15 cellular contexts compared by ENCODE assay signal in genomic region chr4:153479118-153479517, GRCh38.
DNase-seq lines count a peak whose midpoint lies in the region; TF ChIP-seq lines count a peak whose summit lies in the region.
"Had no signal": no experiment of that assay in that cellular context is flagged by ENCODE, and none has a peak within 500 bp of the region (broad histone marks: within the 10 kb centered on the region; RNA-seq: fewer than 3 reads in every experiment).

No MANE protein-coding gene starts in this region.

- H3K36me3 Mint-ChIP-seq in activated naive CD8-positive, alpha-beta T cell: peaks cover 17% of the 10 kb centered on the region
- peaks cover 37% of the 10 kb centered on the region for H3K36me3 Mint-ChIP-seq in nephron progenitor cell (ENCODE audit: low read depth)

- POLR2A ChIA-PET in HEK293 (lab: Yijun Ruan, JAX): interaction anchor here (0.9 kb wide), 1 partner anchor 86 kb away, joined by 3 read pairs; no protein-coding TSS in a partner anchor

- H3K4me3 Mint-ChIP-seq in activated naive CD8-positive, alpha-beta T cell: no peak overlapping the region
- no peak overlapping the region for H3K4me3 Mint-ChIP-seq in nephron progenitor cell

- H3K9me3 Mint-ChIP-seq in activated naive CD8-positive, alpha-beta T cell (ENCODE audit: low read depth): no peaks in the 10 kb centered on the region
- no peaks in the 10 kb centered on the region for H3K9me3 Mint-ChIP-seq in nephron progenitor cell

- peaks cover 8% of the 10 kb centered on the region for H3K4me1 ChIP-seq in HEK293 (ENCODE audit: control insufficient read depth, insufficient read depth, low read length)

- DNase-seq in NCI-H2171 treated with DMSO at 0.1 percent for 48 hours (lab: John Stamatoyannopoulos, UW) (peak; percentile 21), NCI-H2171 (lab: John Stamatoyannopoulos, UW) (no peak), nephron progenitor cell (no peak), cerebellar cortex (ENCODE audit: low spot score) (no peak), retina (no peak), SHP77 (lab: John Stamatoyannopoulos, UW) (no peak)
- DNase-seq: 8988T, adrenal gland, hippocampal formation, left ventricle myocardium superior, NCI-H1092, NCI-H524 had no signal

- H3K36me3 ChIP-seq in HEK293 (ENCODE audit: control insufficient read depth in 2 of 2, insufficient read depth in 1 of 2, low read length in 2 of 2): peaks cover 0 to 18% of the 10 kb centered on the region in 2 experiments; a peak in 2 of 3 replicates
- H3K36me3 ChIP-seq: adrenal gland had no signal

- no peak overlapping the region for H3K4me3 ChIP-seq in HEK293 (ENCODE audit: low read depth, low read length)
- H3K4me3 ChIP-seq: adrenal gland, skin epidermis had no signal

- H3K27ac Mint-ChIP-seq in activated naive CD8-positive, alpha-beta T cell: peak overlapping the region; percentile 77
- H3K27ac Mint-ChIP-seq in nephron progenitor cell: peak overlapping the region; percentile 36

- TF ChIP-seq CTCF in HEK293 (tag by site-specific recombination; IDR thresholded peaks at IDR 0.05) (no peak), nephron progenitor cell (IDR thresholded peaks at IDR 0.05) (no peak)

- no peaks in the 10 kb centered on the region for H3K27me3 Mint-ChIP-seq in activated naive CD8-positive, alpha-beta T cell
- H3K27me3 Mint-ChIP-seq in nephron progenitor cell (ENCODE audit: low read depth, poor library complexity): no peaks in the 10 kb centered on the region

- peaks cover 79% of the 10 kb centered on the region for H3K4me1 Mint-ChIP-seq in activated naive CD8-positive, alpha-beta T cell (ENCODE audit: low read depth)
- H3K4me1 Mint-ChIP-seq in nephron progenitor cell: no peaks in the 10 kb centered on the region

- CTCF ChIA-PET in HEK293 (lab: Yijun Ruan, JAX): no interaction called here

- no peaks in the 10 kb centered on the region for H3K9me3 ChIP-seq in HEK293 (ENCODE audit: control insufficient read depth, insufficient read depth, low read depth, low read length)
- H3K9me3 ChIP-seq: adrenal gland had no signal

- no peak overlapping the region; the same call in 1 of the 2 replicates for H3K27ac ChIP-seq in HEK293 (ENCODE audit: extremely low read depth, low read depth, low read length)
- H3K27ac ChIP-seq: adrenal gland, skin epidermis had no signal

TF ChIP-seq in HEK293, 187 proteins besides CTCF, POLR2A, EP300 and RAD21:
- no peak for TF ChIP-seq ZNF416 (tag by site-specific recombination; IDR thresholded peaks at IDR 0.05)
- no peak for TF ChIP-seq REST (tag by site-specific recombination; IDR thresholded peaks at IDR 0.05)
- TF ChIP-seq MZF1 (tag by site-specific recombination; IDR thresholded peaks at IDR 0.05; ENCODE audit: borderline replicate concordance): peak; percentile 92
- TF ChIP-seq ZEB2 (tag by site-specific recombination; IDR thresholded peaks at IDR 0.05): 0 out of 2 replicates have a peak, but pooled peaks have one; percentile 55
- peak; percentile 69; the same call in 1 of the 2 replicates for TF ChIP-seq IKZF3 (tag by site-specific recombination; IDR thresholded peaks at IDR 0.05)
- no peak for TF ChIP-seq ZNF426 (tag by site-specific recombination; IDR thresholded peaks at IDR 0.05)
- TF ChIP-seq ZNF366 (tag by site-specific recombination; conservative IDR thresholded peaks at IDR 0.05): 0 out of 2 replicates have a peak, but pooled peaks have one; percentile 32
- 0 out of 2 replicates have a peak, but pooled peaks have one; percentile 16 for TF ChIP-seq ZBTB44 (tag by site-specific recombination; IDR thresholded peaks at IDR 0.05)
- TF ChIP-seq ZNF513 (tag by site-specific recombination; IDR thresholded peaks at IDR 0.05): peak; percentile 74
- TF ChIP-seq PRDM6 (tag by site-specific recombination; IDR thresholded peaks at IDR 0.05): peak; percentile 96
- TF ChIP-seq OSR2 (tag by site-specific recombination; IDR thresholded peaks at IDR 0.05): 0 out of 2 replicates have a peak, but pooled peaks have one; percentile 37
